1 cellular context compared by ENCODE assay signal in genomic region chr19:35004517-35005255, GRCh38.
TF ChIP-seq lines count a peak whose summit lies in the region.

No MANE protein-coding gene starts in this region.

TF ChIP-seq in H1, 55 proteins besides CTCF, POLR2A, EP300 and RAD21:
- TF ChIP-seq RFX5 (IDR thresholded peaks at IDR 0.05; ENCODE audit: borderline replicate concordance, low read depth, low read length) (no peak), KDM4A (IDR thresholded peaks at IDR 0.05; ENCODE audit: low read depth, low read length, severe bottlenecking) (no peak), TBP (IDR thresholded peaks at IDR 0.05; ENCODE audit: low read depth, low read length) (no peak), ATF2 (IDR thresholded peaks at IDR 0.05; ENCODE audit: low read length) (no peak), HDAC6 (IDR thresholded peaks at IDR 0.05; ENCODE audit: low read depth, low read length) (no peak), BRCA1 (IDR thresholded peaks at IDR 0.05; ENCODE audit: low read depth, low read length) (no peak), RBBP5 (IDR thresholded peaks at IDR 0.05; ENCODE audit: borderline replicate concordance, low read depth, low read length) (no peak), KDM5A (IDR thresholded peaks at IDR 0.05; ENCODE audit: low read length) (no peak), SIRT6 (IDR thresholded peaks at IDR 0.05; ENCODE audit: low read length) (no peak), MAFK (IDR thresholded peaks at IDR 0.05; ENCODE audit: low read depth, low read length) (no peak), TAF1 (IDR thresholded peaks at IDR 0.05; ENCODE audit: low read depth, low read length) (no peak), CBX5 (IDR thresholded peaks at IDR 0.05; ENCODE audit: low read depth, low read length) (no peak), RXRA (IDR thresholded peaks at IDR 0.05; ENCODE audit: insufficient read depth, low read depth, low read length) (no peak), JUND (IDR thresholded peaks at IDR 0.05; ENCODE audit: low read length) (no peak), ASH2L (IDR thresholded peaks at IDR 0.05; ENCODE audit: low read length) (no peak)
- TF ChIP-seq, protein P1, sequence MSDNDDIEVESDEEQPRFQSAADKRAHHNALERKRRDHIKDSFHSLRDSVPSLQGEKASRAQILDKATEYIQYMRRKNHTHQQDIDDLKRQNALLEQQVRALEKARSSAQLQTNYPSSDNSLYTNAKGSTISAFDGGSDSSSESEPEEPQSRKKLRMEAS (IDR thresholded peaks at IDR 0.05): no peak
